In the genomic region with DNA sequence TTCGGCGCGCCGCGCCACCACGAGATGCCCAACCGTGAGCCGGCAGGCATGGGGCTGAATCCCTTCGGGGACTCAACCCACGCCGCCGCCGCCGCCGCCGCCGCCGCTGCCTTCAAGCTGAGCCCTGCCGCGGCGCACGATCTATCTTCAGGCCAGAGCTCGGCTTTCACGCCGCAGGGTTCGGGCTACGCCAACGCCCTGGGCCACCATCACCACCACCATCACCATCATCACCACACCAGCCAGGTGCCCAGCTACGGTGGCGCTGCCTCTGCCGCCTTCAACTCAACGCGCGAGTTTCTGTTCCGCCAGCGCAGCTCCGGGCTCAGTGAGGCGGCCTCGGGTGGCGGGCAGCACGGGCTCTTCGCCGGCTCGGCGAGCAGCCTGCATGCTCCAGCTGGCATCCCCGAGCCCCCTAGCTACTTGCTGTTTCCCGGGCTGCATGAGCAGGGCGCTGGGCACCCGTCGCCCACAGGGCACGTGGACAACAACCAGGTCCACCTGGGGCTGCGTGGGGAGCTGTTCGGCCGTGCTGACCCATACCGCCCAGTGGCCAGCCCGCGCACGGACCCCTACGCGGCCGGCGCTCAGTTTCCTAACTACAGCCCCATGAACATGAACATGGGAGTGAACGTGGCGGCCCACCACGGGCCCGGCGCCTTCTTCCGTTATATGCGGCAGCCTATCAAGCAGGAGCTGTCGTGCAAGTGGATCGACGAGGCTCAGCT, we compare ENCODE assay signal across 11 cellular contexts. TPM values are rescaled to one million over a fixed set of nuclear protein-coding genes. Genes with fewer than 3 reads are reported as not detected.
DNase-seq lines count a peak whose midpoint lies in the region; ATAC-seq and TF ChIP-seq lines count a peak whose summit lies in the region.
"Had no signal": no experiment of that assay in that cellular context is flagged by ENCODE, and none has a peak within 500 bp of the region (broad histone marks: within the 10 kb centered on the region; RNA-seq: fewer than 3 reads in every experiment).

No MANE protein-coding gene starts in this region.

- CTCF ChIA-PET in naive thymus-derived CD4-positive, alpha-beta T cell (lab: Charles Lee), result no interaction called here

- H3K36me3 ChIP-seq in left ventricle myocardium inferior, result no peaks in the 10 kb centered on the region
- no peaks in the 10 kb centered on the region for H3K36me3 ChIP-seq in naive thymus-derived CD4-positive, alpha-beta T cell (ENCODE audit: control insufficient read depth in 2 of 3, insufficient read depth in 3 of 3, low read length in 3 of 3)
- no peaks in the 10 kb centered on the region for H3K36me3 ChIP-seq in vagina

- no peak for ATAC-seq in Right ventricle myocardium superior (ENCODE audit: poor library complexity)
- ATAC-seq in naive thymus-derived CD4-positive, alpha-beta T cell, result no peak

- peaks cover 0 to 21% (median 4%) of the 10 kb centered on the region in 11 donors for H3K9me3 Mint-ChIP-seq in naive thymus-derived CD4-positive, alpha-beta T cell

- H3K36me3 Mint-ChIP-seq in naive thymus-derived CD4-positive, alpha-beta T cell, result peaks cover 0 to 4% (median 0%) of the 10 kb centered on the region in 5 donors

- peak overlapping the region; percentile 39 to 84 (median 77) for H3K4me3 Mint-ChIP-seq in naive thymus-derived CD4-positive, alpha-beta T cell

- in situ Hi-C loops in astrocyte of the cerebellum (cut with HindIII; ENCODE audit: low sequenced_read_pairs), result no loop called here

- no peak overlapping the region for H3K27ac ChIP-seq in left ventricle myocardium inferior (replicated peaks)
- no peak overlapping the region for H3K27ac ChIP-seq in naive thymus-derived CD4-positive, alpha-beta T cell (ENCODE audit: low read depth, low read length)
- H3K27ac ChIP-seq in vagina, result no peak overlapping the region

- no peak for TF ChIP-seq CTCF in left ventricle myocardium inferior (IDR thresholded peaks at IDR 0.05; ENCODE audit: borderline replicate concordance)
- no peak for TF ChIP-seq CTCF in astrocyte of the cerebellum (IDR thresholded peaks at IDR 0.05; ENCODE audit: low read depth, low read length, missing control alignments)
- no peak for TF ChIP-seq CTCF in vagina (IDR thresholded peaks at IDR 0.05)

- DNase-seq in left ventricle myocardium inferior, result no peak
- no peak for DNase-seq in Right ventricle myocardium superior
- DNase-seq in astrocyte of the cerebellum (ENCODE audit: low read depth), result no peak
- peak in 1 of 9 donors; percentile 13 for DNase-seq in naive thymus-derived CD4-positive, alpha-beta T cell
- DNase-seq in vagina (ENCODE audit: extremely low spot score in 2 of 2), result no peak
- no peak for DNase-seq in NOMO-1 treated with dmso at 0.1 percent for 144 hours (lab: John Stamatoyannopoulos, UW; ENCODE audit: unreplicated experiment)
- DNase-seq in LoVo (ENCODE audit: low spot score), result no peak
- no peak for DNase-seq in activated CD4-positive, CD25-positive, alpha-beta regulatory T cell treated with anti-CD3 and anti-CD28 coated beads, Interleukin-2, amount 50 U/mL, for 72 hours

- H3K27me3 ChIP-seq in left ventricle myocardium inferior (ENCODE audit: low read depth), result peaks cover 100% of the 10 kb centered on the region
- peaks cover 0 to 16% of the 10 kb centered on the region in 2 donors for H3K27me3 ChIP-seq in naive thymus-derived CD4-positive, alpha-beta T cell (ENCODE audit: control insufficient read depth in 2 of 2, insufficient read depth in 2 of 2, low read length in 2 of 2)
- H3K27me3 ChIP-seq in vagina, result peaks cover 9% of the 10 kb centered on the region

- H3K4me3 ChIP-seq in left ventricle myocardium inferior (peak overlapping the region; percentile 72), astrocyte of the cerebellum (ENCODE audit: low read depth, low read length) (peak overlapping the region; percentile 66), vagina (peak overlapping the region; percentile 52 to 56)
- H3K4me3 ChIP-seq in naive thymus-derived CD4-positive, alpha-beta T cell (ENCODE audit: low read length), result no peak overlapping the region

- peaks cover 6 to 27% (median 16%) of the 10 kb centered on the region in 7 donors for H3K4me1 Mint-ChIP-seq in naive thymus-derived CD4-positive, alpha-beta T cell

- TF ChIP-seq POLR2A in vagina (IDR thresholded peaks at IDR 0.05), result no peak

- intact Hi-C loops in left ventricle myocardium inferior (cut with micrococcal nuclease), result no loop called here
- intact Hi-C loops in Right ventricle myocardium superior (cut with DNase I), result no loop called here
- intact Hi-C loops in naive thymus-derived CD4-positive, alpha-beta T cell (cut with micrococcal nuclease), result no loop called here
- intact Hi-C loops in vagina (cut with DNase I), result no loop called here

- H3K4me1 ChIP-seq in left ventricle myocardium inferior (peaks cover 23% of the 10 kb centered on the region), vagina (peaks cover 20% of the 10 kb centered on the region)
- H3K4me1 ChIP-seq in naive thymus-derived CD4-positive, alpha-beta T cell (ENCODE audit: control insufficient read depth in 2 of 2, insufficient read depth in 2 of 2, low read length in 2 of 2), result peaks cover 0 to 4% of the 10 kb centered on the region in 2 donors

- H3K27ac Mint-ChIP-seq in naive thymus-derived CD4-positive, alpha-beta T cell, result peak overlapping the region in 1 of 9 donors; percentile 81

- POLR2A ChIA-PET in naive thymus-derived CD4-positive, alpha-beta T cell (lab: Charles Lee), result no interaction called here

- H3K27me3 Mint-ChIP-seq in naive thymus-derived CD4-positive, alpha-beta T cell, result peaks cover 47 to 77% (median 60%) of the 10 kb centered on the region in 5 donors

- H3K9me3 ChIP-seq in left ventricle myocardium inferior (replicated peaks) (no peaks in the 10 kb centered on the region), vagina (no peaks in the 10 kb centered on the region)
- H3K9me3 ChIP-seq in naive thymus-derived CD4-positive, alpha-beta T cell (ENCODE audit: control insufficient read depth in 2 of 3, low read length in 3 of 3), result no peaks in the 10 kb centered on the region

RNA-seq across cellular contexts. Expression of gene ZIC3, which starts 1.0 kb away (rescaled TPM):
- total RNA-seq in left ventricle myocardium inferior, result not detected
- total RNA-seq in Right ventricle myocardium superior, result not detected
- total RNA-seq in naive thymus-derived CD4-positive, alpha-beta T cell, result not detected
- not detected for polyA plus RNA-seq in naive thymus-derived CD4-positive, alpha-beta T cell
- total RNA-seq in vagina, result not detected
- total RNA-seq: fibroblast of villous mesenchyme; HT-29; T-helper 2 cell treated with Interferon-gamma antibody and Interleukin-4, amounts not matched to agents 100 ng/mL and 5 ng/mL, for 36 hours had no signal
